ENCODE assay signal across 13 cellular contexts in the genomic region with DNA sequence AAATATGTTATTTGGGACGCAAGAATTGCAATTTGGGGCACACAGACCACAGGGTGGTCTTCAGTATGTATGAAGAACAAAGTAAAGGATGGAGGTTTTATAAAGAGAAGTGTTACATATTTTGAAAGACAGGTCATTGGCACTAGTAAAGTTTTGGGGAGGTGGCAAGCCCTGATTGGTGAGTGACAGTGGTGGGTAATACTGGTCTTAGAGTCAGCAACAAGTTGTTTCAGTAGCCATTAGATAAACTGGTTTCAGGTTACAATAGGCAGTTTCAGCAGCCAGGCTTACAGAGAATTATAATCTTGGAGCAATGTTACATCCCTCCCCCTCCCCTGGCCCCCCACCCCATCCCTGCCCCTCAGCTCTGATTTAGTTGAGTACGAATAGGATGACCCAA. TPM values are rescaled to one million over a fixed set of nuclear protein-coding genes. Genes with fewer than 3 reads are reported as not detected.
DNase-seq lines count a peak whose midpoint lies in the region; ATAC-seq and TF ChIP-seq lines count a peak whose summit lies in the region.
"Had no signal": no experiment of that assay in that cellular context is flagged by ENCODE, and none has a peak within 500 bp of the region (broad histone marks: within the 10 kb centered on the region; RNA-seq: fewer than 3 reads in every experiment).

No MANE protein-coding gene starts in this region.

- H3K27me3 ChIP-seq in left lung (no peaks in the 10 kb centered on the region), H7 (ENCODE audit: control insufficient read depth, insufficient read depth, low read length) (no peaks in the 10 kb centered on the region)

- peaks cover 39 to 92% of the 10 kb centered on the region in 2 donors for H3K4me1 ChIP-seq in left lung

- H3K36me3 ChIP-seq in left lung, result peaks cover 0 to 27% of the 10 kb centered on the region in 2 donors
- H3K36me3 ChIP-seq in H7 (replicated peaks; ENCODE audit: control insufficient read depth, insufficient read depth, low read length), result peaks cover 2% of the 10 kb centered on the region; the same call in 1 of the 2 replicates

- H3K4me3 ChIP-seq in foreskin fibroblast (ENCODE audit: low read depth in 1 of 2, low read length in 2 of 2) (no peak overlapping the region), retinal pigment epithelial cell (ENCODE audit: low read length) (no peak overlapping the region), left lung (no peak overlapping the region), H7 (ENCODE audit: insufficient read depth, low read depth, low read length) (no peak overlapping the region)

- intact Hi-C loops in left lung (cut with DNase I), result no loop called here

- TF ChIP-seq CTCF in foreskin fibroblast (IDR thresholded peaks at IDR 0.05; ENCODE audit: low read depth, low read length), result no peak
- no peak for TF ChIP-seq CTCF in retinal pigment epithelial cell (conservative IDR thresholded peaks at IDR 0.05; ENCODE audit: low read depth, low read length)
- no peak for TF ChIP-seq CTCF in left lung (IDR thresholded peaks at IDR 0.05)

- ATAC-seq in SK-N-SH treated with all-trans-retinoic acid at 6 μM for 48 hours, result peak; percentile 46; the same call in 2 of the 3 replicates
- no peak for ATAC-seq in left lung
- ATAC-seq in HG03045 (IDR thresholded peaks at IDR 0.05; ENCODE audit: unreplicated experiment), result no peak
- ATAC-seq: natural killer cell had no signal

- DNase-seq in NCI-H82 (lab: John Stamatoyannopoulos, UW), result peak; percentile 50
- no peak for DNase-seq in NCI-H82 treated with DMSO at 0.1 percent for 48 hours (lab: John Stamatoyannopoulos, UW; ENCODE audit: unreplicated experiment)
- peak; percentile 34 to 52 for DNase-seq in foreskin fibroblast
- peak; percentile 59 for DNase-seq in retinal pigment epithelial cell (ENCODE audit: low read depth)
- DNase-seq in left lung, result no peak
- no peak for DNase-seq in H7
- DNase-seq: DND-41; hypothalamus; natural killer cell; stimulated activated CD4-positive, alpha-beta T cell treated with anti-CD3 and anti-CD28 coated beads, Interleukin-2, amount 100 ng/mL, for 48 hours; T-helper 1 cell had no signal

- peak overlapping the region in 1 of 2 donors; percentile 71 for H3K27ac ChIP-seq in left lung

- no peaks in the 10 kb centered on the region for H3K9me3 ChIP-seq in left lung

TF ChIP-seq in SK-N-SH treated with all-trans-retinoic acid at 6 μM for 48 hours, 23 proteins besides CTCF, POLR2A, EP300 and RAD21:
- TF ChIP-seq RARB (CRISPR knock-in tag; IDR thresholded peaks at IDR 0.05) (no peak), SNAI2 (CRISPR knock-in tag; IDR thresholded peaks at IDR 0.05) (no peak), ZNF8 (CRISPR knock-in tag; IDR thresholded peaks at IDR 0.05) (no peak), OSR1 (CRISPR knock-in tag; IDR thresholded peaks at IDR 0.05) (no peak), ISL1 (CRISPR knock-in tag; IDR thresholded peaks at IDR 0.05) (no peak), ZNF70 (CRISPR knock-in tag; IDR thresholded peaks at IDR 0.05) (no peak), BACH2 (CRISPR knock-in tag; IDR thresholded peaks at IDR 0.05; ENCODE audit: borderline replicate concordance) (no peak), ZFP3 (CRISPR knock-in tag; IDR thresholded peaks at IDR 0.05) (no peak), ESRRG (CRISPR knock-in tag; IDR thresholded peaks at IDR 0.05) (no peak), ZC3H10 (CRISPR knock-in tag; IDR thresholded peaks at IDR 0.05) (no peak), ZFP30 (CRISPR knock-in tag; IDR thresholded peaks at IDR 0.05) (no peak), TOX (CRISPR knock-in tag; IDR thresholded peaks at IDR 0.05; ENCODE audit: borderline replicate concordance) (no peak), GLIS3 (CRISPR knock-in tag; IDR thresholded peaks at IDR 0.05) (no peak), ZNF565 (CRISPR knock-in tag; conservative IDR thresholded peaks at IDR 0.05; ENCODE audit: low read depth) (no peak)
- TF ChIP-seq, protein P1, sequence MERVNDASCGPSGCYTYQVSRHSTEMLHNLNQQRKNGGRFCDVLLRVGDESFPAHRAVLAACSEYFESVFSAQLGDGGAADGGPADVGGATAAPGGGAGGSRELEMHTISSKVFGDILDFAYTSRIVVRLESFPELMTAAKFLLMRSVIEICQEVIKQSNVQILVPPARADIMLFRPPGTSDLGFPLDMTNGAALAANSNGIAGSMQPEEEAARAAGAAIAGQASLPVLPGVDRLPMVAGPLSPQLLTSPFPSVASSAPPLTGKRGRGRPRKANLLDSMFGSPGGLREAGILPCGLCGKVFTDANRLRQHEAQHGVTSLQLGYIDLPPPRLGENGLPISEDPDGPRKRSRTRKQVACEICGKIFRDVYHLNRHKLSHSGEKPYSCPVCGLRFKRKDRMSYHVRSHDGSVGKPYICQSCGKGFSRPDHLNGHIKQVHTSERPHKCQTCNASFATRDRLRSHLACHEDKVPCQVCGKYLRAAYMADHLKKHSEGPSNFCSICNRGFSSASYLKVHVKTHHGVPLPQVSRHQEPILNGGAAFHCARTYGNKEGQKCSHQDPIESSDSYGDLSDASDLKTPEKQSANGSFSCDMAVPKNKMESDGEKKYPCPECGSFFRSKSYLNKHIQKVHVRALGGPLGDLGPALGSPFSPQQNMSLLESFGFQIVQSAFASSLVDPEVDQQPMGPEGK (CRISPR knock-in tag; IDR thresholded peaks at IDR 0.05; ENCODE audit: borderline replicate concordance), result no peak
- TF ChIP-seq, protein P2, sequence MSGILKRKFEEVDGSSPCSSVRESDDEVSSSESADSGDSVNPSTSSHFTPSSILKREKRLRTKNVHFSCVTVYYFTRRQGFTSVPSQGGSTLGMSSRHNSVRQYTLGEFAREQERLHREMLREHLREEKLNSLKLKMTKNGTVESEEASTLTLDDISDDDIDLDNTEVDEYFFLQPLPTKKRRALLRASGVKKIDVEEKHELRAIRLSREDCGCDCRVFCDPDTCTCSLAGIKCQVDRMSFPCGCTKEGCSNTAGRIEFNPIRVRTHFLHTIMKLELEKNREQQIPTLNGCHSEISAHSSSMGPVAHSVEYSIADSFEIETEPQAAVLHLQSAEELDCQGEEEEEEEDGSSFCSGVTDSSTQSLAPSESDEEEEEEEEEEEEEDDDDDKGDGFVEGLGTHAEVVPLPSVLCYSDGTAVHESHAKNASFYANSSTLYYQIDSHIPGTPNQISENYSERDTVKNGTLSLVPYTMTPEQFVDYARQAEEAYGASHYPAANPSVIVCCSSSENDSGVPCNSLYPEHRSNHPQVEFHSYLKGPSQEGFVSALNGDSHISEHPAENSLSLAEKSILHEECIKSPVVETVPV (CRISPR knock-in tag; IDR thresholded peaks at IDR 0.05), result no peak
- TF ChIP-seq, protein P3, sequence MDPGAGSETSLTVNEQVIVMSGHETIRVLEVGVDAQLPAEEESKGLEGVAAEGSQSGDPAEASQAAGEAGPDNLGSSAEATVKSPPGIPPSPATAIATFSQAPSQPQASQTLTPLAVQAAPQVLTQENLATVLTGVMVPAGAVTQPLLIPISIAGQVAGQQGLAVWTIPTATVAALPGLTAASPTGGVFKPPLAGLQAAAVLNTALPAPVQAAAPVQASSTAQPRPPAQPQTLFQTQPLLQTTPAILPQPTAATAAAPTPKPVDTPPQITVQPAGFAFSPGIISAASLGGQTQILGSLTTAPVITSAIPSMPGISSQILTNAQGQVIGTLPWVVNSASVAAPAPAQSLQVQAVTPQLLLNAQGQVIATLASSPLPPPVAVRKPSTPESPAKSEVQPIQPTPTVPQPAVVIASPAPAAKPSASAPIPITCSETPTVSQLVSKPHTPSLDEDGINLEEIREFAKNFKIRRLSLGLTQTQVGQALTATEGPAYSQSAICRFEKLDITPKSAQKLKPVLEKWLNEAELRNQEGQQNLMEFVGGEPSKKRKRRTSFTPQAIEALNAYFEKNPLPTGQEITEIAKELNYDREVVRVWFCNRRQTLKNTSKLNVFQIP (CRISPR knock-in tag; IDR thresholded peaks at IDR 0.05; ENCODE audit: borderline replicate concordance, low read depth), result no peak
- TF ChIP-seq, protein P4, sequence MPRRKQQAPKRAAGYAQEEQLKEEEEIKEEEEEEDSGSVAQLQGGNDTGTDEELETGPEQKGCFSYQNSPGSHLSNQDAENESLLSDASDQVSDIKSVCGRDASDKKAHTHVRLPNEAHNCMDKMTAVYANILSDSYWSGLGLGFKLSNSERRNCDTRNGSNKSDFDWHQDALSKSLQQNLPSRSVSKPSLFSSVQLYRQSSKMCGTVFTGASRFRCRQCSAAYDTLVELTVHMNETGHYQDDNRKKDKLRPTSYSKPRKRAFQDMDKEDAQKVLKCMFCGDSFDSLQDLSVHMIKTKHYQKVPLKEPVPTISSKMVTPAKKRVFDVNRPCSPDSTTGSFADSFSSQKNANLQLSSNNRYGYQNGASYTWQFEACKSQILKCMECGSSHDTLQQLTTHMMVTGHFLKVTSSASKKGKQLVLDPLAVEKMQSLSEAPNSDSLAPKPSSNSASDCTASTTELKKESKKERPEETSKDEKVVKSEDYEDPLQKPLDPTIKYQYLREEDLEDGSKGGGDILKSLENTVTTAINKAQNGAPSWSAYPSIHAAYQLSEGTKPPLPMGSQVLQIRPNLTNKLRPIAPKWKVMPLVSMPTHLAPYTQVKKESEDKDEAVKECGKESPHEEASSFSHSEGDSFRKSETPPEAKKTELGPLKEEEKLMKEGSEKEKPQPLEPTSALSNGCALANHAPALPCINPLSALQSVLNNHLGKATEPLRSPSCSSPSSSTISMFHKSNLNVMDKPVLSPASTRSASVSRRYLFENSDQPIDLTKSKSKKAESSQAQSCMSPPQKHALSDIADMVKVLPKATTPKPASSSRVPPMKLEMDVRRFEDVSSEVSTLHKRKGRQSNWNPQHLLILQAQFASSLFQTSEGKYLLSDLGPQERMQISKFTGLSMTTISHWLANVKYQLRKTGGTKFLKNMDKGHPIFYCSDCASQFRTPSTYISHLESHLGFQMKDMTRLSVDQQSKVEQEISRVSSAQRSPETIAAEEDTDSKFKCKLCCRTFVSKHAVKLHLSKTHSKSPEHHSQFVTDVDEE (CRISPR knock-in tag; IDR thresholded peaks at IDR 0.05), result no peak
- TF ChIP-seq, protein P5, sequence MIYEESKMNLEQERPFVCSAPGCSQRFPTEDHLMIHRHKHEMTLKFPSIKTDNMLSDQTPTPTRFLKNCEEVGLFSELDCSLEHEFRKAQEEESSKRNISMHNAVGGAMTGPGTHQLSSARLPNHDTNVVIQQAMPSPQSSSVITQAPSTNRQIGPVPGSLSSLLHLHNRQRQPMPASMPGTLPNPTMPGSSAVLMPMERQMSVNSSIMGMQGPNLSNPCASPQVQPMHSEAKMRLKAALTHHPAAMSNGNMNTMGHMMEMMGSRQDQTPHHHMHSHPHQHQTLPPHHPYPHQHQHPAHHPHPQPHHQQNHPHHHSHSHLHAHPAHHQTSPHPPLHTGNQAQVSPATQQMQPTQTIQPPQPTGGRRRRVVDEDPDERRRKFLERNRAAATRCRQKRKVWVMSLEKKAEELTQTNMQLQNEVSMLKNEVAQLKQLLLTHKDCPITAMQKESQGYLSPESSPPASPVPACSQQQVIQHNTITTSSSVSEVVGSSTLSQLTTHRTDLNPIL (CRISPR knock-in tag; IDR thresholded peaks at IDR 0.05; ENCODE audit: low read depth), result no peak
TF ChIP-seq in SK-N-SH treated with all-trans-retinoic acid at 6 μM for 48 hours: peak in this region for 0.

RNA-seq across cellular contexts. Expression of a gene that starts 17.5 kb away (rescaled TPM):
- 10 to 100 TPM; 78.8 to 92.9 TPM for total RNA-seq in left lung
- total RNA-seq in H7 (2014; rRNA removed; shearing (Covaris generic)), result 66.0 and 66.8 TPM in 2 replicates

Comparison
In these comparisons a context has a peak if more than half of its experiments do, and no peak if none do; other contexts are left out.
1. DNase-seq: peak in NCI-H82 (single experiment), foreskin fibroblast (2 of 2) and retinal pigment epithelial cell (single experiment); none in NCI-H82 treated with DMSO at 0.1 percent for 48 hours (single experiment), left lung (0 of 2) and H7 (single experiment).